Comparison of ENCODE assay signal across 1 cellular context in the genomic region with DNA sequence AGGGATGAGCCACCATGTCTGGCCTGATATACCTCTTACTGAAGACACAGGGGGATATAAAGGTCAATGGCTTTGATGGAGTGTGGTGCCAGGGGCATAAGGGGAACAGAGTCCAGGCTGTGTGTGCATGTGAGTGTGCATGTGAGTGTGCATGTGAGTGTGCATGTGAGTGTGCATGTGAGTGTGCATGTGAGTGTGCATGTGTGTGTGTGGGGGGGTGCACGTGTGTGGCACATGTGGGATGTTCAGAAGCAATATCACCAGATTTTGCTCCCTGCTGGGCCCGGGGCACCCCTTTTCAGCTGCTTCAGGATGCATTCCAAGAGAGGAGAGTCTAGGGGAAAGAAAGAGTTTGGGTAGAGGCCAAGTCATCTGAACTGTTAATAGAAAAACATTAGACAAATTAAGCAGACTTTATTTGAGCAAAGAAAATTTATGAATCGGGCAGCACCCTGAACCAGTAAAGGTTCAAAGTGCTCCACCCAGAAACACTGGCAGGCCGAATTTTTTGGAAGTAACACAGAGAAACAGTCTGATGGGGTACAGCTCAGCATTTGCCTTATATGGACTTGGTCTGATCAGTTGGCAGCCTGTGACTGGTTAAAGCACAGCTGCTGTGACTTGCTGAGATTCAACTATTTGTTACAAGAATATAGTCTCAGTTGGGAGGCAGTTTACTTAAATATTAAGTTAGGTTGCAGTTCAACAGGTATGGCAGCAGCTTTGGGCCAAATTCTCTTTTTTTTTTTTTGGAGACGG.
TF ChIP-seq lines count a peak whose summit lies in the region.

No MANE protein-coding gene starts in this region.

TF ChIP-seq in K562, 482 proteins besides CTCF, POLR2A, EP300 and RAD21 (continues in another document):
- TF ChIP-seq ELF1 (tag; IDR thresholded peaks at IDR 0.05) (no peak), AFF4 (CRISPR knock-in tag; IDR thresholded peaks at IDR 0.05) (no peak), ZNF174 (CRISPR knock-in tag; IDR thresholded peaks at IDR 0.05) (no peak), NFATC3 (IDR thresholded peaks at IDR 0.05) (no peak), EZH2 (IDR thresholded peaks at IDR 0.05; ENCODE audit: borderline replicate concordance, low read depth, low read length) (no peak), PHF20 (IDR thresholded peaks at IDR 0.05; ENCODE audit: partially characterized antibody) (peak; percentile 59), HIVEP1 (CRISPR knock-in tag; IDR thresholded peaks at IDR 0.05) (no peak), ZNF318 (IDR thresholded peaks at IDR 0.05; ENCODE audit: borderline replicate concordance in 1 of 2, low read depth in 1 of 2) (no peak), ARHGAP35 (IDR thresholded peaks at IDR 0.05; ENCODE audit: partially characterized antibody) (peak; percentile 23), HOXB6 (CRISPR knock-in tag; IDR thresholded peaks at IDR 0.05; ENCODE audit: borderline replicate concordance) (no peak), TAL1 (IDR thresholded peaks at IDR 0.05) (no peak), RFX7 (CRISPR knock-in tag; IDR thresholded peaks at IDR 0.05) (no peak), JUND (IDR thresholded peaks at IDR 0.05; ENCODE audit: borderline replicate concordance, low read depth, low read length) (no peak), JUND (tag; IDR thresholded peaks at IDR 0.05; ENCODE audit: borderline replicate concordance, low read depth, low read length) (no peak), TARDBP (IDR thresholded peaks at IDR 0.05) (no peak), GABPB2 (CRISPR knock-in tag; conservative IDR thresholded peaks at IDR 0.05) (no peak), SRF (CRISPR knock-in tag; IDR thresholded peaks at IDR 0.05) (peak in 1 of 2 experiments; percentile 90; a peak in 2 of 4 replicates), TRIM24 (IDR thresholded peaks at IDR 0.05) (peak; percentile 58 to 61; a peak in 3 of 4 replicates), MGA (IDR thresholded peaks at IDR 0.05) (no peak), FOXA3 (CRISPR knock-in tag; conservative IDR thresholded peaks at IDR 0.05 in 1 of 2, IDR thresholded peaks at IDR 0.05 in 1 of 2) (no peak), IFI16 (CRISPR knock-in tag; IDR thresholded peaks at IDR 0.05) (no peak)
- TF ChIP-seq, protein P1, sequence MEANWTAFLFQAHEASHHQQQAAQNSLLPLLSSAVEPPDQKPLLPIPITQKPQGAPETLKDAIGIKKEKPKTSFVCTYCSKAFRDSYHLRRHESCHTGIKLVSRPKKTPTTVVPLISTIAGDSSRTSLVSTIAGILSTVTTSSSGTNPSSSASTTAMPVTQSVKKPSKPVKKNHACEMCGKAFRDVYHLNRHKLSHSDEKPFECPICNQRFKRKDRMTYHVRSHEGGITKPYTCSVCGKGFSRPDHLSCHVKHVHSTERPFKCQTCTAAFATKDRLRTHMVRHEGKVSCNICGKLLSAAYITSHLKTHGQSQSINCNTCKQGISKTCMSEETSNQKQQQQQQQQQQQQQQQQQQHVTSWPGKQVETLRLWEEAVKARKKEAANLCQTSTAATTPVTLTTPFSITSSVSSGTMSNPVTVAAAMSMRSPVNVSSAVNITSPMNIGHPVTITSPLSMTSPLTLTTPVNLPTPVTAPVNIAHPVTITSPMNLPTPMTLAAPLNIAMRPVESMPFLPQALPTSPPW (CRISPR knock-in tag; IDR thresholded peaks at IDR 0.05): no peak
- TF ChIP-seq, protein P2, sequence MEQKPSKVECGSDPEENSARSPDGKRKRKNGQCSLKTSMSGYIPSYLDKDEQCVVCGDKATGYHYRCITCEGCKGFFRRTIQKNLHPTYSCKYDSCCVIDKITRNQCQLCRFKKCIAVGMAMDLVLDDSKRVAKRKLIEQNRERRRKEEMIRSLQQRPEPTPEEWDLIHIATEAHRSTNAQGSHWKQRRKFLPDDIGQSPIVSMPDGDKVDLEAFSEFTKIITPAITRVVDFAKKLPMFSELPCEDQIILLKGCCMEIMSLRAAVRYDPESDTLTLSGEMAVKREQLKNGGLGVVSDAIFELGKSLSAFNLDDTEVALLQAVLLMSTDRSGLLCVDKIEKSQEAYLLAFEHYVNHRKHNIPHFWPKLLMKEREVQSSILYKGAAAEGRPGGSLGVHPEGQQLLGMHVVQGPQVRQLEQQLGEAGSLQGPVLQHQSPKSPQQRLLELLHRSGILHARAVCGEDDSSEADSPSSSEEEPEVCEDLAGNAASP (IDR thresholded peaks at IDR 0.05): no peak
